1 cellular context compared by ENCODE assay signal in genomic region chr17:49002331-49002730, GRCh38.
TF ChIP-seq lines count a peak whose summit lies in the region.

No MANE protein-coding gene starts in this region.

TF ChIP-seq in HEK293, 187 proteins besides CTCF, POLR2A, EP300 and RAD21 (continued from another document):
- TF ChIP-seq ZNF280D (tag by site-specific recombination; IDR thresholded peaks at IDR 0.05) (no peak), PRDM1 (tag by site-specific recombination; IDR thresholded peaks at IDR 0.05) (peak; percentile 62), ZNF426 (tag by site-specific recombination; IDR thresholded peaks at IDR 0.05) (no peak)
